1 cellular context compared by ENCODE assay signal in the genomic region with DNA sequence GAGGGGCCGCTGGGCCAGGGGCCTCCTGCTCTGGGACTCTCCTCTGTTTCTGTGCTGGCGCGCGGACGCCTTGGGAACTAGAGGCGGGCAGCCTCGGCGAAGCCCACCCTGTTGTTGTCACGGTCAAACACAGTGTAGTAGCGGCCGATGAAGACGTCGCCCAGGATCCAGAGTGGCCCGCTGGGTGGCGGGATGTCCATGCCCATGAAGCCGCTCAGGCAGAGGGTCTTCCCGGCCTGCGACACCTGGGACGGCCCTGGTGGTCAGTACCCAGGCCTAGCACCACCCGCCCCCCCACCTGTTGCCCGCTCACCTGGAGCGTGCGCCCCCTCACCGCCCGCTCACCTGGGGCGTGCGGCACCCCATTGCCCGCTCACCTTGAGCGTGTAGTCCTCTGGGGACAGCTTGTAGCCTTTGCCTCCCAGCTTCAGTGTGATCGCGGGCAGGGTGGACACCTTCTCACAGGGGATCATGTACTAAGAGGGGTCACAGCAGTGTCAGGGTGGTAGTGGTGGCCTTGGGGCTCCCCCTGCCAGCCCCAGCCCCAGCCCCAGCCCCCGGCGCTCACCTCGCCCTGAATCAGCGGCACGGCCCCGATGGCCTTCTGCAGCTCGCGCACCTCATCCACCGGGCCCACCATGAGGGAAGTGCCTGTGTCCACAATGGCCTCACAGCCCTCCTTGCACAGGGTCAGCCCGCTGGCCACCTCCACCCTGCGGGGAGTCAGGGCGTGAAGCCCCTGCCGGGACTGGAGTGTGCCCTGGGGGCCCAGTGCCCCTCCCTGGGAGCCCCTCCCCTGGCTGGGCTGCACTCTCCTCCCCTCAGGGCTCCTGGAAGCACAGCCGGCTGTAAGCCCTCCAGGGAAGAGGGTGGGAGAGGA.
TF ChIP-seq lines count a peak whose summit lies in the region.

No MANE protein-coding gene starts in this region.

TF ChIP-seq in GM12878, 131 proteins besides CTCF, POLR2A, EP300 and RAD21:
- no peak for TF ChIP-seq EGR1 (IDR thresholded peaks at IDR 0.05; ENCODE audit: borderline replicate concordance in 1 of 2, low read depth in 2 of 2, low read length in 2 of 2)
- no peak for TF ChIP-seq HDAC6 (IDR thresholded peaks at IDR 0.05; ENCODE audit: unreplicated experiment)
- no peak for TF ChIP-seq SUPT20H (IDR thresholded peaks at IDR 0.05; ENCODE audit: borderline replicate concordance, control insufficient read depth, low read depth, low read length)
- TF ChIP-seq POU2F2 (IDR thresholded peaks at IDR 0.05; ENCODE audit: borderline replicate concordance, low read depth, low read length), result no peak
- TF ChIP-seq, protein P1, sequence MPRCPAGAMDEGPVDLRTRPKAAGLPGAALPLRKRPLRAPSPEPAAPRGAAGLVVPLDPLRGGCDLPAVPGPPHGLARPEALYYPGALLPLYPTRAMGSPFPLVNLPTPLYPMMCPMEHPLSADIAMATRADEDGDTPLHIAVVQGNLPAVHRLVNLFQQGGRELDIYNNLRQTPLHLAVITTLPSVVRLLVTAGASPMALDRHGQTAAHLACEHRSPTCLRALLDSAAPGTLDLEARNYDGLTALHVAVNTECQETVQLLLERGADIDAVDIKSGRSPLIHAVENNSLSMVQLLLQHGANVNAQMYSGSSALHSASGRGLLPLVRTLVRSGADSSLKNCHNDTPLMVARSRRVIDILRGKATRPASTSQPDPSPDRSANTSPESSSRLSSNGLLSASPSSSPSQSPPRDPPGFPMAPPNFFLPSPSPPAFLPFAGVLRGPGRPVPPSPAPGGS (IDR thresholded peaks at IDR 0.05; ENCODE audit: borderline replicate concordance, insufficient read depth, low read depth, low read length, poor library complexity, severe bottlenecking), result peak; percentile 80
- TF ChIP-seq, protein P2, sequence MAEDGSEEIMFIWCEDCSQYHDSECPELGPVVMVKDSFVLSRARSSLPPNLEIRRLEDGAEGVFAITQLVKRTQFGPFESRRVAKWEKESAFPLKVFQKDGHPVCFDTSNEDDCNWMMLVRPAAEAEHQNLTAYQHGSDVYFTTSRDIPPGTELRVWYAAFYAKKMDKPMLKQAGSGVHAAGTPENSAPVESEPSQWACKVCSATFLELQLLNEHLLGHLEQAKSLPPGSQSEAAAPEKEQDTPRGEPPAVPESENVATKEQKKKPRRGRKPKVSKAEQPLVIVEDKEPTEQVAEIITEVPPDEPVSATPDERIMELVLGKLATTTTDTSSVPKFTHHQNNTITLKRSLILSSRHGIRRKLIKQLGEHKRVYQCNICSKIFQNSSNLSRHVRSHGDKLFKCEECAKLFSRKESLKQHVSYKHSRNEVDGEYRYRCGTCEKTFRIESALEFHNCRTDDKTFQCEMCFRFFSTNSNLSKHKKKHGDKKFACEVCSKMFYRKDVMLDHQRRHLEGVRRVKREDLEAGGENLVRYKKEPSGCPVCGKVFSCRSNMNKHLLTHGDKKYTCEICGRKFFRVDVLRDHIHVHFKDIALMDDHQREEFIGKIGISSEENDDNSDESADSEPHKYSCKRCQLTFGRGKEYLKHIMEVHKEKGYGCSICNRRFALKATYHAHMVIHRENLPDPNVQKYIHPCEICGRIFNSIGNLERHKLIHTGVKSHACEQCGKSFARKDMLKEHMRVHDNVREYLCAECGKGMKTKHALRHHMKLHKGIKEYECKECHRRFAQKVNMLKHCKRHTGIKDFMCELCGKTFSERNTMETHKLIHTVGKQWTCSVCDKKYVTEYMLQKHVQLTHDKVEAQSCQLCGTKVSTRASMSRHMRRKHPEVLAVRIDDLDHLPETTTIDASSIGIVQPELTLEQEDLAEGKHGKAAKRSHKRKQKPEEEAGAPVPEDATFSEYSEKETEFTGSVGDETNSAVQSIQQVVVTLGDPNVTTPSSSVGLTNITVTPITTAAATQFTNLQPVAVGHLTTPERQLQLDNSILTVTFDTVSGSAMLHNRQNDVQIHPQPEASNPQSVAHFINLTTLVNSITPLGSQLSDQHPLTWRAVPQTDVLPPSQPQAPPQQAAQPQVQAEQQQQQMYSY (CRISPR knock-in tag; IDR thresholded peaks at IDR 0.05), result no peak
- TF ChIP-seq, protein P3, sequence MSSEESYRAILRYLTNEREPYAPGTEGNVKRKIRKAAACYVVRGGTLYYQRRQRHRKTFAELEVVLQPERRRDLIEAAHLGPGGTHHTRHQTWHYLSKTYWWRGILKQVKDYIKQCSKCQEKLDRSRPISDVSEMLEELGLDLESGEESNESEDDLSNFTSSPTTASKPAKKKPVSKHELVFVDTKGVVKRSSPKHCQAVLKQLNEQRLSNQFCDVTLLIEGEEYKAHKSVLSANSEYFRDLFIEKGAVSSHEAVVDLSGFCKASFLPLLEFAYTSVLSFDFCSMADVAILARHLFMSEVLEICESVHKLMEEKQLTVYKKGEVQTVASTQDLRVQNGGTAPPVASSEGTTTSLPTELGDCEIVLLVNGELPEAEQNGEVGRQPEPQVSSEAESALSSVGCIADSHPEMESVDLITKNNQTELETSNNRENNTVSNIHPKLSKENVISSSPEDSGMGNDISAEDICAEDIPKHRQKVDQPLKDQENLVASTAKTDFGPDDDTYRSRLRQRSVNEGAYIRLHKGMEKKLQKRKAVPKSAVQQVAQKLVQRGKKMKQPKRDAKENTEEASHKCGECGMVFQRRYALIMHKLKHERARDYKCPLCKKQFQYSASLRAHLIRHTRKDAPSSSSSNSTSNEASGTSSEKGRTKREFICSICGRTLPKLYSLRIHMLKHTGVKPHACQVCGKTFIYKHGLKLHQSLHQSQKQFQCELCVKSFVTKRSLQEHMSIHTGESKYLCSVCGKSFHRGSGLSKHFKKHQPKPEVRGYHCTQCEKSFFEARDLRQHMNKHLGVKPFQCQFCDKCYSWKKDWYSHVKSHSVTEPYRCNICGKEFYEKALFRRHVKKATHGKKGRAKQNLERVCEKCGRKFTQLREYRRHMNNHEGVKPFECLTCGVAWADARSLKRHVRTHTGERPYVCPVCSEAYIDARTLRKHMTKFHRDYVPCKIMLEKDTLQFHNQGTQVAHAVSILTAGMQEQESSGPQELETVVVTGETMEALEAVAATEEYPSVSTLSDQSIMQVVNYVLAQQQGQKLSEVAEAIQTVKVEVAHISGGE (CRISPR knock-in tag; IDR thresholded peaks at IDR 0.05), result no peak
- TF ChIP-seq POLR2AphosphoS2 (IDR thresholded peaks at IDR 0.05; ENCODE audit: low read depth, low read length), result no peak
